In the genomic region with DNA sequence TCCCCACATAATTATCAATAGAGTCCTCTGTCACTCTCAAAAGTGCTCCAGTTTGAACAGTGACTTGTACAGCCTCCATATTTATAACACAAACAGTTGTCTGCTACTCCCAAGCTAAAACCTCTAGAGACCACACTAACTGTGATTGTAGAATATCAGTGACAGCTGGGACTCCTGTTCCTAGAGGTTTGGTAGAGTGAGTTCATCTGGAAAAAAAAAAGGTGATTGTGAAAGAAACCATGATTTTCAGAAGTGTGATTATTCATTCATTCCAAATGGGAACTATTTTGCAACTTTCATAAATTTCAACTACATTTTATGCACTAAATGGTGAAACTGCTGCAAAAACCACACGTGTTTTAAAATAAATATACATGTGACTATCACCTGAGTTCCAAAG, we compare ENCODE assay signal across 23 cellular contexts.
"Had no signal": no experiment of that assay in that cellular context is flagged by ENCODE, and none has a peak within 500 bp of the region (broad histone marks: within the 10 kb centered on the region; RNA-seq: fewer than 3 reads in every experiment).

No MANE protein-coding gene starts in this region.

- H3K36me3 ChIP-seq: ascending aorta, esophagus muscularis mucosa, upper lobe of left lung had no signal

- FAIRE-seq: endothelial cell of umbilical vein, keratinocyte had no signal

- H3K9me3 ChIP-seq: testis had no signal

- H3K27ac ChIP-seq: ascending aorta, esophagus muscularis mucosa, testis, upper lobe of left lung had no signal

- ATAC-seq: activated CD4-positive, CD25-positive, alpha-beta regulatory T cell treated with anti-CD3 and anti-CD28 coated beads, Interleukin-2, amount 50 U/mL, for 24 hours; activated CD8-positive, alpha-beta T cell treated with anti-CD3 and anti-CD28 coated beads, Interleukin-2, amount 10 ng/mL, durations not matched to agents 7 days and 5 days; left lobe of liver; stimulated activated memory B cell treated with anti-CD40 and anti-IgM and Interleukin-4, amounts not matched to agents 10 μg/mL and 1 μg/mL and 100 μg/mL, for 72 hours had no signal

- H3K27me3 ChIP-seq: ascending aorta, esophagus muscularis mucosa, testis, upper lobe of left lung had no signal

- H3K4me1 ChIP-seq: ascending aorta, esophagus muscularis mucosa, testis, upper lobe of left lung had no signal

- H3K4me3 ChIP-seq: ascending aorta, esophagus muscularis mucosa, testis, upper lobe of left lung had no signal

- DNase-seq: activated CD4-positive, alpha-beta T cell treated with anti-CD3 and anti-CD28 coated beads, Interleukin-2, amount 10 ng/mL, durations not matched to agents 7 days and 5 days; activated CD8-positive, alpha-beta T cell treated with anti-CD3 and anti-CD28 coated beads, Interleukin-2, amount 10 ng/mL, durations not matched to agents 7 days and 5 days; activated naive CD4-positive, alpha-beta T cell treated with Interleukin-2 at 50 U/mL for 16 hours; activated T-cell treated with anti-CD3 and anti-CD28 coated beads, Interleukin-2, amount 50 U/mL, for 24 hours; cerebellar nuclear complex; cortex of kidney; effector CD8-positive, alpha-beta T cell; foreskin melanocyte; glutamatergic neuron; hippocampal formation; mammary epithelial cell; midbrain; right cardiac atrium; stimulated activated CD4-positive, alpha-beta T cell treated with anti-CD3 and anti-CD28 coated beads, Interleukin-4, amount 100 ng/mL, for 4 hours; testis; upper lobe of left lung had no signal
